Comparison of ENCODE assay signal across 19 cellular contexts in the genomic region with DNA sequence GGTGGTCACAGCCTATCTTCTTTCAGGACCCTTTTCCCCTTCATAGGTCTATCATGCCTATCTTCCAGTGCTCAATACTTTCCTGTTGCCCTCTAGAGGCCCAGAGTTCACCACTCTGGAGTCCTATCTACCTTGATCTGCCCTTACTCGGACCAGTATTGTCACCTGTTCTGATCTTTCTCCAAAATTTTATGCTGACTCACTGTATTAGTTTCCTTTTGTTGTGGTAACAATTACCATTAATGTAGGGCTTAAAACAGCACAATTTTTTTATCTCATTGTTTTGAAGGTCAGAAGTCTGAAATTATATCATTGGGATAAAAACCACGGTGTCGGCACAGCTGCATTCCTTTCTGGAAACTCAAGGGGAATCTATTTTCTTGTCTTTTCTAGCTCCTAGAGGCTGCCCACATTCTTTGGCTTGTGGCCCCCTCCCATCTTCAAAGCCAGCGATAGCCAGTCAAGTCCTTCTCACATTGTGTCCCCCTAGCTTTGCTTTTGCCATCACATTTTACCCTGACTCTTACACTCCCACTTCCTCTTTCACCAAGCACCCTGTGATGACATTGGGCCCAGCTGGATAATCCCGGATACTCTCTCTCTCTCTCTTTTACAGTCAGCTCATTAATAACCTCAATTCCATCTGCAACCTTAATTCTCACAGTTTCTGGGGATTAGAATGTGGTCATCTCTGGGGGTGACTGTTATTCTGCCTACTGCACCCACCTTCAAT. TPM values are rescaled to one million over a fixed set of nuclear protein-coding genes. Genes with fewer than 3 reads are reported as not detected.
DNase-seq lines count a peak whose midpoint lies in the region; ATAC-seq, FAIRE-seq and TF ChIP-seq lines count a peak whose summit lies in the region.
"Had no signal": no experiment of that assay in that cellular context is flagged by ENCODE, and none has a peak within 500 bp of the region (broad histone marks: within the 10 kb centered on the region; RNA-seq: fewer than 3 reads in every experiment).

No MANE protein-coding gene starts in this region.

- TF ChIP-seq POLR2A in HepG2 (IDR thresholded peaks at IDR 0.05; ENCODE audit: insufficient read depth in 1 of 2, low read depth in 2 of 2, low read length in 2 of 2) (no peak), right lobe of liver (IDR thresholded peaks at IDR 0.05) (no peak), spleen (IDR thresholded peaks at IDR 0.05) (no peak)

- no TSS peak for BruUV-seq in HepG2 (replicated peaks; lab: Mats Ljungman, UMichigan)

- intact Hi-C loops in HepG2 (cut with micrococcal nuclease; ENCODE audit: unreplicated experiment) (no loop called here), right lobe of liver (cut with DNase I) (no loop called here), spleen (cut with DNase I; ENCODE audit: low total_unique reads) (no loop called here)

- no peak for FAIRE-seq in HepG2 (lab: Jason Lieb, UNC)
- FAIRE-seq: HTR-8/SVneo had no signal

- H3K9me3 ChIP-seq in HepG2 (ENCODE audit: low read length): peaks cover 5% of the 10 kb centered on the region; the same call in 1 of the 2 replicates
- H3K9me3 ChIP-seq in right lobe of liver: no peaks in the 10 kb centered on the region
- peaks cover 0 to 5% (median 0%) of the 10 kb centered on the region in 8 donors for H3K9me3 ChIP-seq in spleen

- H3K36me3 Mint-ChIP-seq in WTC11: peaks cover 8% of the 10 kb centered on the region

- POLR2A ChIA-PET in HepG2 (lab: Yijun Ruan, JAX): no interaction called here
- POLR2A ChIA-PET in WTC11 (lab: Charles Lee): no interaction called here

- no peaks in the 10 kb centered on the region for H3K36me3 ChIP-seq in HepG2 (replicated peaks in 1 of 2; ENCODE audit: control insufficient read depth in 1 of 2, insufficient read depth in 2 of 2, low read length in 2 of 2)
- no peaks in the 10 kb centered on the region for H3K36me3 ChIP-seq in right lobe of liver
- H3K36me3 ChIP-seq in spleen: no peaks in the 10 kb centered on the region
- H3K36me3 ChIP-seq: MG63 had no signal

- DNase-seq in HepG2 (ENCODE audit: low spot score) (no peak), right lobe of liver (no peak), WTC11 (ENCODE audit: low spot score) (no peak), foreskin keratinocyte (peak in 1 of 2 donors; percentile 5), NCI-H510A (lab: John Stamatoyannopoulos, UW) (no peak), DMS153 treated with DMSO at 0.1 percent for 48 hours (lab: John Stamatoyannopoulos, UW; ENCODE audit: unreplicated experiment) (no peak), HuH-7.5 (ENCODE audit: low spot score) (no peak), spleen (no peak)
- DNase-seq: AML-193, DND-41, GDM1, MG63, NCI-H1436, NCI-H2029 treated with DMSO at 0.1 percent for 48 hours, NCI-H524 had no signal

- 46% methylated on average over 5 of the region's 5 CpGs for WGBS in HepG2 (ENCODE audit: low lambda C conversion rate)
- 69% methylated on average over 5 of the region's 5 CpGs for WGBS in right lobe of liver (ENCODE audit: insufficient coverage, low coverage, low lambda C conversion rate, missing lambda C conversion rate)
- 84 to 93% (median 90%) methylated on average over 5 of the region's 5 CpGs for WGBS in spleen, 5 donors

- no peak overlapping the region for H3K4me2 ChIP-seq in HepG2 (ENCODE audit: low read depth, low read length)
- H3K4me2 ChIP-seq: KMS-11 had no signal

- ATAC-seq in HepG2: peak; percentile 43; the same call in 1 of the 3 replicates
- ATAC-seq in right lobe of liver: no peak
- ATAC-seq in WTC11: peak; percentile 43
- ATAC-seq in foreskin keratinocyte: no peak
- ATAC-seq: HCT116 had no signal

- H3K27ac ChIP-seq in HepG2 (ENCODE audit: extremely low read length, insufficient read depth, low read length) (no peak overlapping the region), right lobe of liver (no peak overlapping the region), foreskin keratinocyte (peak overlapping the region; percentile 48), spleen (no peak overlapping the region)
- H3K27ac ChIP-seq: KMS-11, RWPE1 had no signal

- TF ChIP-seq CTCF in HepG2 (CRISPR knock-in tag; IDR thresholded peaks at IDR 0.05) (no peak), right lobe of liver (IDR thresholded peaks at IDR 0.05) (no peak), WTC11 (IDR thresholded peaks at IDR 0.05) (no peak), foreskin keratinocyte (conservative IDR thresholded peaks at IDR 0.05) (no peak), spleen (IDR thresholded peaks at IDR 0.05 in 8 of 11, conservative IDR thresholded peaks at IDR 0.05 in 3 of 11) (no peak)

- H3K4me3 ChIP-seq in HepG2 (replicated peaks in 1 of 3; ENCODE audit: insufficient read depth in 1 of 3, low read depth in 2 of 3, low read length in 3 of 3) (no peak overlapping the region), right lobe of liver (no peak overlapping the region), spleen (no peak overlapping the region)
- H3K4me3 ChIP-seq: MG63 had no signal

- H3K9me3 Mint-ChIP-seq in WTC11: peaks cover 23% of the 10 kb centered on the region

- H3K4me1 Mint-ChIP-seq in WTC11: peaks cover 21% of the 10 kb centered on the region

- H4K20me1 ChIP-seq in HepG2 (ENCODE audit: insufficient read depth, low read length): no peaks in the 10 kb centered on the region

- H3K27me3 ChIP-seq in HepG2 (ENCODE audit: control insufficient read depth in 1 of 2, insufficient read depth in 2 of 2, low read length in 2 of 2): no peaks in the 10 kb centered on the region
- no peaks in the 10 kb centered on the region for H3K27me3 ChIP-seq in right lobe of liver
- no peaks in the 10 kb centered on the region for H3K27me3 ChIP-seq in foreskin keratinocyte
- H3K27me3 ChIP-seq in spleen (replicated peaks in 1 of 7): no peaks in the 10 kb centered on the region
- H3K27me3 ChIP-seq: MG63 had no signal

- in situ Hi-C loops in HepG2 (cut with HindIII; ENCODE audit: extremely low pct_ligation_motif_present, low pct_unique_long_range_greater_than_20kb): no loop called here

- no peak overlapping the region for H3K27ac Mint-ChIP-seq in WTC11

- H3K4me1 ChIP-seq in HepG2 (ENCODE audit: insufficient read depth, low read length) (peaks cover 19% of the 10 kb centered on the region), right lobe of liver (no peaks in the 10 kb centered on the region), foreskin keratinocyte (peaks cover 46% of the 10 kb centered on the region), spleen (peaks cover 0 to 7% (median 0%) of the 10 kb centered on the region in 6 donors)

- H3K9ac ChIP-seq in HepG2 (ENCODE audit: insufficient read depth, low read depth, low read length): no peak overlapping the region
- H3K9ac ChIP-seq: KMS-11 had no signal

- TF ChIP-seq RAD21 in HepG2 (CRISPR knock-in tag; IDR thresholded peaks at IDR 0.05): no peak

- TF ChIP-seq EP300 in HepG2 (IDR thresholded peaks at IDR 0.05; ENCODE audit: low read depth in 2 of 2, low read length in 2 of 2) (no peak), HepG2 (CRISPR knock-in tag; IDR thresholded peaks at IDR 0.05; ENCODE audit: borderline replicate concordance) (no peak)

- no peaks in the 10 kb centered on the region for H3K79me2 ChIP-seq in HepG2 (ENCODE audit: insufficient read depth, low read length)

- no peak overlapping the region for H3K4me3 Mint-ChIP-seq in WTC11

- CTCF ChIA-PET in HepG2 (lab: Yijun Ruan, JAX; ENCODE audit: low intra/inter-chr PET ratio, low total read pairs): no interaction called here
- CTCF ChIA-PET in WTC11 (lab: Charles Lee): no interaction called here

- no peak overlapping the region for H2AFZ ChIP-seq in HepG2 (ENCODE audit: low read length)

- no peaks in the 10 kb centered on the region for H3K27me3 Mint-ChIP-seq in WTC11 (ENCODE audit: low read depth)

TF ChIP-seq in HepG2, 621 proteins besides CTCF, POLR2A, EP300 and RAD21 (continues in another document):
- TF ChIP-seq ZFP36L1 (CRISPR knock-in tag; IDR thresholded peaks at IDR 0.05): no peak
- no peak for TF ChIP-seq ZNF678 (CRISPR knock-in tag; IDR thresholded peaks at IDR 0.05)
- no peak for TF ChIP-seq RARA (CRISPR knock-in tag; IDR thresholded peaks at IDR 0.05)
- TF ChIP-seq FOXO1 (CRISPR knock-in tag; IDR thresholded peaks at IDR 0.05): no peak
- TF ChIP-seq ZNF225 (CRISPR knock-in tag; IDR thresholded peaks at IDR 0.05): no peak

TF ChIP-seq in WTC11, 78 proteins besides CTCF, POLR2A, EP300 and RAD21 (continues in another document):
- TF ChIP-seq TP53 (CRISPR knock-in tag; IDR thresholded peaks at IDR 0.05) (no peak), ZNF232 (CRISPR knock-in tag; IDR thresholded peaks at IDR 0.05) (no peak)

RNA-seq across cellular contexts. Expression of a gene that starts 54.6 kb away (rescaled TPM):
- total RNA-seq in HepG2 (2016; rRNA removed; fragmentation: Illumina TruSeq; extraction: Trizol) (125 and 189 TPM in 2 replicates), right lobe of liver (10 to 100 TPM; 15.2 to 23.0 (median 19.7) TPM), WTC11 (2021) (74.4 to 77.4 TPM (median 76.1 TPM) in 3 replicates), foreskin keratinocyte (34.9 and 51.5 TPM in 2 replicates), spleen (10 to 100 TPM; 20.7 to 39.2 (median 37.0) TPM)
- total RNA-seq in HepG2 (2016; cell fraction: cytosol; rRNA removed; fragmentation: Illumina TruSeq; extraction: Trizol; ENCODE audit: low read depth): 7.9 and 8.1 TPM in 2 replicates
- 132 and 207 TPM in 2 replicates for total RNA-seq in HepG2 (2016; cell fraction: insoluble cytoplasmic fraction; rRNA removed; fragmentation: Illumina TruSeq; extraction: Trizol)
- total RNA-seq in HepG2 (2016; cell fraction: membrane; rRNA removed; fragmentation: Illumina TruSeq; extraction: Trizol): 20.3 TPM in 2 replicates
- total RNA-seq in HepG2 (2016; cell fraction: nucleus; rRNA removed; fragmentation: Illumina TruSeq; extraction: Trizol): 57.2 and 63.1 TPM in 2 replicates
- polyA plus RNA-seq in HepG2 (2011; rRNA removed) (15.9 and 18.4 TPM in 2 replicates), foreskin keratinocyte (12.0 and 21.3 TPM in 2 replicates), spleen (10 to 100 TPM in 2 of 3 donors, 1 to 10 TPM in 1; 7.6 to 12.9 (median 12.0) TPM)
- 17.6 and 17.9 TPM in 2 replicates for polyA plus RNA-seq in HepG2 (2011; cell fraction: cytosol; rRNA removed)
- 4.4 and 5.2 TPM in 2 replicates for polyA plus RNA-seq in HepG2 (2011; cell fraction: nucleus; rRNA removed)
- 34.0 and 48.9 TPM in 2 replicates for polyA plus RNA-seq in HepG2 (2012)
- 4.8 and 5.4 TPM in 2 replicates for polyA plus RNA-seq in HepG2 (2016; cell fraction: cytosol; fragmentation: Illumina TruSeq; extraction: Trizol; ENCODE audit: low read depth)
- 129 and 145 TPM in 2 replicates for polyA plus RNA-seq in HepG2 (2016; cell fraction: insoluble cytoplasmic fraction; fragmentation: Illumina TruSeq; extraction: Trizol; ENCODE audit: low read depth)
- polyA plus RNA-seq in HepG2 (2016; cell fraction: membrane; fragmentation: Illumina TruSeq; extraction: Trizol; ENCODE audit: low read depth): 9.8 and 10.5 TPM in 2 replicates
- 56.9 and 60.1 TPM in 2 replicates for polyA plus RNA-seq in HepG2 (2016; cell fraction: nucleus; fragmentation: Illumina TruSeq; extraction: Trizol; ENCODE audit: insufficient read depth, low read depth)
- 36.9 and 48.0 TPM in 2 replicates for polyA minus RNA-seq in HepG2 (2011; rRNA and poly(A)+ RNA removed; ENCODE audit: low replicate concordance)
- polyA minus RNA-seq in HepG2 (2011; cell fraction: cytosol; rRNA and poly(A)+ RNA removed): 20.1 and 21.5 TPM in 2 replicates
- 23.4 and 24.2 TPM in 2 replicates for polyA minus RNA-seq in HepG2 (2011; cell fraction: nucleus; rRNA and poly(A)+ RNA removed)

Comparison
In these comparisons a context has a peak if more than half of its experiments do, and no peak if none do; other contexts are left out.
1. ATAC-seq: peak in HepG2 (single experiment) and WTC11 (single experiment); none in right lobe of liver (0 of 4) and foreskin keratinocyte (single experiment).